Comparison of ENCODE assay signal across 38 cellular contexts in genomic region chr22:20158366-20159036, GRCh38. TPM values are rescaled to one million over a fixed set of nuclear protein-coding genes. Genes with fewer than 3 reads are reported as not detected.
"Had no signal": no experiment of that assay in that cellular context is flagged by ENCODE, and none has a peak within 500 bp of the region (broad histone marks: within the 10 kb centered on the region; RNA-seq: fewer than 3 reads in every experiment).

No MANE protein-coding gene starts in this region.

- ATAC-seq: activated CD8-positive, alpha-beta T cell treated with anti-CD3 and anti-CD28 coated beads, Interleukin-2, amount 10 ng/mL, durations not matched to agents 7 days and 5 days; Right ventricle myocardium inferior; SK-N-SH treated with all-trans-retinoic acid at 6 μM for 48 hours had no signal

- H3K4me1 Mint-ChIP-seq: activated naive CD4-positive, alpha-beta T cell treated with anti-CD3 and anti-CD28 coated beads, Interleukin-2, amount 50 U/mL, for 24 hours; activated naive CD8-positive, alpha-beta T cell treated with anti-CD3 and anti-CD28 coated beads, Interleukin-2, amount 10 ng/mL, durations not matched to agents 7 days and 5 days had no signal

- H3K27me3 ChIP-seq: cardiac muscle cell, MG63 had no signal

- H3K36me3 ChIP-seq: ascending aorta, cardiac muscle cell, MG63 had no signal

- H3K9me3 Mint-ChIP-seq: activated naive CD4-positive, alpha-beta T cell treated with anti-CD3 and anti-CD28 coated beads, Interleukin-2, amount 50 U/mL, for 24 hours; activated naive CD8-positive, alpha-beta T cell treated with anti-CD3 and anti-CD28 coated beads, Interleukin-2, amount 10 ng/mL, durations not matched to agents 7 days and 5 days; activated T-cell treated with anti-CD3 and anti-CD28 coated beads, Interleukin-2, amount 50 U/mL, for 24 hours; activated T-helper 2 cell treated with anti-CD3 and anti-CD28 coated beads, Interferon-gamma antibody, Interleukin-2, Interleukin-4, amounts not matched to agents 10 μg/mL and 5 μg/mL and 100 μg/mL, durations not matched to agents 14 hours and 24 hours and 36 hours; central memory CD8-positive, alpha-beta T cell had no signal

- DNase-seq: activated CD4-positive, alpha-beta T cell treated with anti-CD3 and anti-CD28 coated beads for 1 hour; activated CD4-positive, alpha-beta T cell treated with anti-CD3 and anti-CD28 coated beads for 48 hours; activated CD4-positive, alpha-beta T cell treated with anti-CD3 and anti-CD28 coated beads, Interleukin-2, amount 50 U/mL, for 4 hours; activated CD4-positive, CD25-positive, alpha-beta regulatory T cell; activated CD8-positive, alpha-beta T cell treated with anti-CD3 and anti-CD28 coated beads, Interleukin-2, amount 10 ng/mL, durations not matched to agents 7 days and 5 days; activated gamma-delta T cell; activated naive CD4-positive, alpha-beta T cell treated with Interleukin-2 at 50 U/mL for 16 hours; activated naive CD8-positive, alpha-beta T cell treated with anti-CD3 and anti-CD28 coated beads, Interleukin-2, amount 10 ng/mL, durations not matched to agents 7 days and 5 days; activated T-cell treated with anti-CD3 and anti-CD28 coated beads, Interleukin-2, amount 50 U/mL, for 24 hours; amygdala; Karpas-422; MG63; NCI-H1092; NCI-H1436 treated with DMSO at 0.1 percent for 48 hours; NCI-H2029 treated with DMSO at 0.1 percent for 48 hours; NCI-H2107; NCI-H2171; NCI-H510A; NCI-H748 treated with DMSO at 0.1 percent for 48 hours; NK-92 treated with Interleukin-12 subunit alpha and Interleukin-12 subunit beta, amount 100 ng/mL, for 24 hours; PC-9; SIG-M5; SW 1271; T-helper 1 cell; T-helper 2 cell; T-helper 9 cell had no signal

- H3K4me1 ChIP-seq: ascending aorta had no signal

- H3K4me2 ChIP-seq: PC-9 had no signal

- H3K4me3 ChIP-seq: ascending aorta, cardiac muscle cell, MG63, PC-9 had no signal

- H2AFZ ChIP-seq: PC-9 had no signal

- H3K4me3 Mint-ChIP-seq: activated CD8-positive, alpha-beta T cell treated with anti-CD3 and anti-CD28 coated beads, Interleukin-2, amount 10 ng/mL, durations not matched to agents 7 days and 5 days; activated naive CD4-positive, alpha-beta T cell treated with anti-CD3 and anti-CD28 coated beads, Interleukin-2, amount 50 U/mL, for 24 hours; activated naive CD8-positive, alpha-beta T cell treated with anti-CD3 and anti-CD28 coated beads, Interleukin-2, amount 10 ng/mL, durations not matched to agents 7 days and 5 days; activated T-cell treated with anti-CD3 and anti-CD28 coated beads, Interleukin-2, amount 50 U/mL, for 24 hours; central memory CD8-positive, alpha-beta T cell had no signal

- H3K36me3 Mint-ChIP-seq: activated naive CD4-positive, alpha-beta T cell treated with anti-CD3 and anti-CD28 coated beads, Interleukin-2, amount 50 U/mL, for 24 hours; activated naive CD8-positive, alpha-beta T cell treated with anti-CD3 and anti-CD28 coated beads, Interleukin-2, amount 10 ng/mL, durations not matched to agents 7 days and 5 days had no signal

- FAIRE-seq: RCC 7860 had no signal

- H3K27ac Mint-ChIP-seq: activated CD8-positive, alpha-beta T cell treated with anti-CD3 and anti-CD28 coated beads, Interleukin-2, amount 10 ng/mL, durations not matched to agents 7 days and 5 days; activated naive CD4-positive, alpha-beta T cell treated with anti-CD3 and anti-CD28 coated beads, Interleukin-2, amount 50 U/mL, for 24 hours; activated naive CD8-positive, alpha-beta T cell treated with anti-CD3 and anti-CD28 coated beads, Interleukin-2, amount 10 ng/mL, durations not matched to agents 7 days and 5 days; activated T-cell treated with anti-CD3 and anti-CD28 coated beads, Interleukin-2, amount 50 U/mL, for 24 hours; activated T-helper 2 cell treated with anti-CD3 and anti-CD28 coated beads, Interferon-gamma antibody, Interleukin-2, Interleukin-4, amounts not matched to agents 10 μg/mL and 5 μg/mL and 100 μg/mL, durations not matched to agents 14 hours and 24 hours and 36 hours had no signal

- H3K27ac ChIP-seq: ascending aorta, cardiac muscle cell, PC-9, RWPE1, VCaP had no signal

- H3K9me3 ChIP-seq: ascending aorta, MG63 had no signal

RNA-seq across cellular contexts. Expression of gene CCDC188, which starts 7.6 kb away (rescaled TPM):
- total RNA-seq: activated CD8-positive, alpha-beta T cell treated with anti-CD3 and anti-CD28 coated beads, Interleukin-2, amount 10 ng/mL, durations not matched to agents 7 days and 5 days; ascending aorta; cardiac muscle cell; OCI-LY7; PC-9; SK-MEL-5 had no signal
- polyA plus RNA-seq: cardiac muscle cell had no signal
